Comparison of ENCODE assay signal across 28 cellular contexts in genomic region chr6:16441262-16441661, GRCh38.
DNase-seq lines count a peak whose midpoint lies in the region; ATAC-seq and TF ChIP-seq lines count a peak whose summit lies in the region.
"Had no signal": no experiment of that assay in that cellular context is flagged by ENCODE, and none has a peak within 500 bp of the region (broad histone marks: within the 10 kb centered on the region; RNA-seq: fewer than 3 reads in every experiment).

No MANE protein-coding gene starts in this region.

- no peaks in the 10 kb centered on the region for H3K27me3 ChIP-seq in CD4-positive, alpha-beta T cell (ENCODE audit: control insufficient read depth, insufficient read depth, low read length)
- no peaks in the 10 kb centered on the region for H3K27me3 ChIP-seq in osteoblast (ENCODE audit: insufficient read depth, low read length)
- H3K27me3 ChIP-seq: dorsolateral prefrontal cortex, esophagus muscularis mucosa, hepatocyte had no signal

- POLR2A ChIA-PET in CD4-positive, alpha-beta T cell (lab: Charles Lee), result no interaction called here

- intact Hi-C loops in CD4-positive, alpha-beta T cell (cut with DNase I, micrococcal nuclease), result no loop called here
- intact Hi-C loops in activated T-helper 2 cell treated with anti-CD3 and anti-CD28 coated beads, Interferon-gamma antibody, Interleukin-2, Interleukin-4, amounts not matched to agents 10 μg/mL and 5 μg/mL and 100 μg/mL, durations not matched to agents 14 hours and 24 hours and 36 hours (cut with micrococcal nuclease), result no loop called here

- no peaks in the 10 kb centered on the region for H4K20me1 ChIP-seq in osteoblast (ENCODE audit: insufficient read depth, low read length)

- H3K4me3 ChIP-seq in osteoblast (ENCODE audit: insufficient read depth, low read length), result no peak overlapping the region
- H3K4me3 ChIP-seq: dorsolateral prefrontal cortex, esophagus muscularis mucosa, hepatocyte, lung, mucosa of descending colon, SK-N-MC, skin epidermis had no signal

- no peaks in the 10 kb centered on the region for H3K9me3 ChIP-seq in CD4-positive, alpha-beta T cell (ENCODE audit: control insufficient read depth, low read length)
- H3K9me3 ChIP-seq in osteoblast (ENCODE audit: low read depth, low read length), result no peaks in the 10 kb centered on the region
- H3K9me3 ChIP-seq: esophagus muscularis mucosa, mucosa of descending colon had no signal

- TF ChIP-seq CTCF in CD4-positive, alpha-beta T cell (IDR thresholded peaks at IDR 0.05), result no peak
- no peak for TF ChIP-seq CTCF in osteoblast (IDR thresholded peaks at IDR 0.05; ENCODE audit: extremely low read depth, low read depth, low read length)

- H3K36me3 Mint-ChIP-seq in CD4-positive, alpha-beta T cell (ENCODE audit: low read depth), result peaks cover 3% of the 10 kb centered on the region
- peaks cover 48% of the 10 kb centered on the region for H3K36me3 Mint-ChIP-seq in activated T-helper 2 cell treated with anti-CD3 and anti-CD28 coated beads, Interferon-gamma antibody, Interleukin-2, Interleukin-4, amounts not matched to agents 10 μg/mL and 5 μg/mL and 100 μg/mL, durations not matched to agents 14 hours and 24 hours and 36 hours (ENCODE audit: low read depth)

- peaks cover 19% of the 10 kb centered on the region for H3K4me1 ChIP-seq in osteoblast (ENCODE audit: insufficient read depth, low read length)

- peak overlapping the region; percentile 29 for H3K4me2 ChIP-seq in osteoblast (ENCODE audit: insufficient read depth, low read length)
- H3K4me2 ChIP-seq: hepatocyte had no signal

- H3K9me3 Mint-ChIP-seq in CD4-positive, alpha-beta T cell, result no peaks in the 10 kb centered on the region
- peaks cover 3% of the 10 kb centered on the region for H3K9me3 Mint-ChIP-seq in activated T-helper 2 cell treated with anti-CD3 and anti-CD28 coated beads, Interferon-gamma antibody, Interleukin-2, Interleukin-4, amounts not matched to agents 10 μg/mL and 5 μg/mL and 100 μg/mL, durations not matched to agents 14 hours and 24 hours and 36 hours
- H3K9me3 Mint-ChIP-seq: activated CD8-positive, alpha-beta T cell treated with anti-CD3 and anti-CD28 coated beads for 36 hours; natural killer cell treated with Interleukin-12 subunit alpha and Interleukin-12 subunit beta and Interleukin-15 and Interleukin-18, amount 100 ng/mL, for 72 hours had no signal

- peak overlapping the region; percentile 12 for H3K27ac Mint-ChIP-seq in CD4-positive, alpha-beta T cell
- peak overlapping the region; percentile 48 for H3K27ac Mint-ChIP-seq in activated T-helper 2 cell treated with anti-CD3 and anti-CD28 coated beads, Interferon-gamma antibody, Interleukin-2, Interleukin-4, amounts not matched to agents 10 μg/mL and 5 μg/mL and 100 μg/mL, durations not matched to agents 14 hours and 24 hours and 36 hours
- H3K27ac Mint-ChIP-seq: activated CD8-positive, alpha-beta T cell treated with anti-CD3 and anti-CD28 coated beads for 36 hours had no signal

- H3K4me3 Mint-ChIP-seq in CD4-positive, alpha-beta T cell, result no peak overlapping the region
- no peak overlapping the region for H3K4me3 Mint-ChIP-seq in activated T-helper 2 cell treated with anti-CD3 and anti-CD28 coated beads, Interferon-gamma antibody, Interleukin-2, Interleukin-4, amounts not matched to agents 10 μg/mL and 5 μg/mL and 100 μg/mL, durations not matched to agents 14 hours and 24 hours and 36 hours (ENCODE audit: low read depth)
- H3K4me3 Mint-ChIP-seq: activated CD8-positive, alpha-beta T cell treated with anti-CD3 and anti-CD28 coated beads for 36 hours; natural killer cell treated with Interleukin-12 subunit alpha and Interleukin-12 subunit beta and Interleukin-15 and Interleukin-18, amount 100 ng/mL, for 72 hours had no signal

- H3K4me1 Mint-ChIP-seq in CD4-positive, alpha-beta T cell (ENCODE audit: low read depth), result peaks cover 51% of the 10 kb centered on the region
- peaks cover 50% of the 10 kb centered on the region for H3K4me1 Mint-ChIP-seq in activated T-helper 2 cell treated with anti-CD3 and anti-CD28 coated beads, Interferon-gamma antibody, Interleukin-2, Interleukin-4, amounts not matched to agents 10 μg/mL and 5 μg/mL and 100 μg/mL, durations not matched to agents 14 hours and 24 hours and 36 hours (ENCODE audit: low read depth)

- H3K27ac ChIP-seq in CD4-positive, alpha-beta T cell (ENCODE audit: low read depth, low read length), result no peak overlapping the region
- H3K27ac ChIP-seq in osteoblast (ENCODE audit: low read depth, low read length), result peak overlapping the region; percentile 83
- H3K27ac ChIP-seq: C4-2B, esophagus muscularis mucosa, hepatocyte, SK-N-MC had no signal

- H2AFZ ChIP-seq in osteoblast (ENCODE audit: low read length), result no peak overlapping the region
- H2AFZ ChIP-seq: hepatocyte had no signal

- CTCF ChIA-PET in CD4-positive, alpha-beta T cell (lab: Charles Lee), result interaction anchor here (1.0 kb wide), 1 partner anchor 48 kb away, joined by 4 read pairs; no protein-coding TSS in a partner anchor

- H3K36me3 ChIP-seq in osteoblast (ENCODE audit: insufficient read depth, low read length), result no peaks in the 10 kb centered on the region
- H3K36me3 ChIP-seq: esophagus muscularis mucosa had no signal

- H3K79me2 ChIP-seq in osteoblast (ENCODE audit: insufficient read depth, low read length), result peaks cover 3% of the 10 kb centered on the region
- H3K79me2 ChIP-seq: hepatocyte had no signal

- DNase-seq in AG20443 (ENCODE audit: low spot score), result peak; percentile 47
- no peak for DNase-seq in CD4-positive, alpha-beta T cell
- no peak for DNase-seq in activated T-helper 2 cell treated with anti-CD3 and anti-CD28 coated beads, Interferon-gamma antibody, Interleukin-2, Interleukin-4, amounts not matched to agents 10 μg/mL and 5 μg/mL and 100 μg/mL, durations not matched to agents 14 hours and 24 hours and 36 hours (ENCODE audit: low spot score)
- DNase-seq in osteoblast (ENCODE audit: insufficient read length, low spot score, missing footprints), result peak; percentile 88
- no peak for DNase-seq in foreskin melanocyte
- no peak for DNase-seq in NCI-H2029 treated with DMSO at 0.1 percent for 48 hours (lab: John Stamatoyannopoulos, UW)
- DNase-seq: activated CD8-positive, alpha-beta memory T cell treated with anti-CD3 and anti-CD28 coated beads, Interleukin-2, amount 50 U/mL, for 48 hours; activated CD8-positive, alpha-beta T cell treated with anti-CD3 and anti-CD28 coated beads for 36 hours; activated effector memory CD4-positive, alpha-beta T cell treated with Interleukin-2 at 50 U/mL for 16 hours; DMS79 treated with DMSO at 0.1 percent for 48 hours; dorsolateral prefrontal cortex; KBM-7; kidney glomerular epithelial cell; mucosa of descending colon; NCI-H1105; NCI-H187 treated with DMSO at 0.1 percent for 48 hours; NCI-H526; occipital lobe had no signal

- no peaks in the 10 kb centered on the region for H3K27me3 Mint-ChIP-seq in CD4-positive, alpha-beta T cell
- H3K27me3 Mint-ChIP-seq in activated T-helper 2 cell treated with anti-CD3 and anti-CD28 coated beads, Interferon-gamma antibody, Interleukin-2, Interleukin-4, amounts not matched to agents 10 μg/mL and 5 μg/mL and 100 μg/mL, durations not matched to agents 14 hours and 24 hours and 36 hours (ENCODE audit: low read depth), result no peaks in the 10 kb centered on the region
- H3K27me3 Mint-ChIP-seq: activated CD8-positive, alpha-beta T cell treated with anti-CD3 and anti-CD28 coated beads for 36 hours; natural killer cell treated with Interleukin-12 subunit alpha and Interleukin-12 subunit beta and Interleukin-15 and Interleukin-18, amount 100 ng/mL, for 72 hours had no signal

- no peak for ATAC-seq in CD4-positive, alpha-beta T cell (ENCODE audit: poor library complexity)
- no peak for ATAC-seq in GM21723 (IDR thresholded peaks at IDR 0.05; ENCODE audit: unreplicated experiment)
- ATAC-seq in HG03097 (IDR thresholded peaks at IDR 0.05; ENCODE audit: low FRiP score, unreplicated experiment), result no peak
- ATAC-seq: activated CD4-positive, CD25-positive, alpha-beta regulatory T cell treated with anti-CD3 and anti-CD28 coated beads, Interleukin-2, amount 50 U/mL, for 24 hours; activated CD8-positive, alpha-beta T cell treated with anti-CD3 and anti-CD28 coated beads for 36 hours; mucosa of descending colon; natural killer cell treated with Interleukin-12 subunit alpha and Interleukin-12 subunit beta and Interleukin-15 and Interleukin-18, amount 100 ng/mL, for 72 hours had no signal

Comparison
In these comparisons a context has a peak if more than half of its experiments do, and no peak if none do; other contexts are left out.
1. DNase-seq: peak in AG20443 (single experiment) and osteoblast (single experiment); none in CD4-positive, alpha-beta T cell (0 of 10), activated T-helper 2 cell treated with anti-CD3 and anti-CD28 coated beads, Interferon-gamma antibody, Interleukin-2, Interleukin-4, amounts not matched to agents 10 μg/mL and 5 μg/mL and 100 μg/mL, durations not matched to agents 14 hours and 24 hours and 36 hours (single experiment), foreskin melanocyte (single experiment) and NCI-H2029 treated with DMSO at 0.1 percent for 48 hours (single experiment).